Comparison of ENCODE assay signal across 15 cellular contexts in the genomic region with DNA sequence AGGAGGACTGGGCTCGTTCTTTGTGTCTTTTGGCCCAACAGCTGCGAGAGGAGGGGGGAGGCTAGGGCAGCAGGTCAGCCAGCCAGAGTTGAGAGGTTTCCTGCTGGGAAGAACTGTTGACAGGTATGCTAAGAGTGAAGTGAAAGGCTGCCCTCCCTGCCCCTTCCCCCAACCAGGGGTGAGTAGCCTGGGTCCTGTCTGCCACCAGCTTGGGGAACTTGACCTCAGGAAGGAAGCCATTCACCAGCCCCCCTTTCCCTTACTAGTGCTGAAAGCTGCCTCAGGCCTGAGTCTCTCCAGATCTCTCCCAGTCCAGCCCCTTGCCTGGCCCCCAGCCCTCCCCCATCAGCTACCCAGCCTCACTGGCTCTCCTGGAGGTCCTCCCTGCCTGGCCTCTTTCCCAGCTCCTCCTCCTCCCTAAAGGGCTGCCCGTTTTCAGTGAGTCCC. TPM values are rescaled to one million over a fixed set of nuclear protein-coding genes. Genes with fewer than 3 reads are reported as not detected.
DNase-seq lines count a peak whose midpoint lies in the region; ATAC-seq, FAIRE-seq and TF ChIP-seq lines count a peak whose summit lies in the region.
"Had no signal": no experiment of that assay in that cellular context is flagged by ENCODE, and none has a peak within 500 bp of the region (broad histone marks: within the 10 kb centered on the region; RNA-seq: fewer than 3 reads in every experiment).

No MANE protein-coding gene starts in this region.

- peak; percentile 39 for DNase-seq in NCI-H69 (lab: John Stamatoyannopoulos, UW)
- DNase-seq in dermis blood vessel endothelial cell, result peak; percentile 85
- peak; percentile 79 for DNase-seq in kidney
- DNase-seq in spleen, result peak; percentile 24
- DNase-seq in naive thymus-derived CD8-positive, alpha-beta T cell, result no peak
- DNase-seq: CD8-positive, alpha-beta T cell; dorsolateral prefrontal cortex; HFFc6; NCI-H1105 treated with DMSO at 0.1 percent for 48 hours; NCI-H526 treated with DMSO at 0.1 percent for 48 hours; retina had no signal

- H3K4me1 ChIP-seq in kidney (ENCODE audit: control insufficient read depth in 1 of 2, insufficient read depth in 1 of 2, low read depth in 1 of 2, low read length in 2 of 2) (peaks cover 0 to 5% of the 10 kb centered on the region in 2 donors), spleen (peaks cover 0 to 14% (median 0%) of the 10 kb centered on the region in 6 donors)

- no peak overlapping the region for H3K27ac Mint-ChIP-seq in naive thymus-derived CD8-positive, alpha-beta T cell
- H3K27ac Mint-ChIP-seq: activated naive CD8-positive, alpha-beta T cell; CD8-positive, alpha-beta T cell had no signal

- H3K27me3 ChIP-seq in spleen (replicated peaks in 1 of 7), result no peaks in the 10 kb centered on the region
- H3K27me3 ChIP-seq: dorsolateral prefrontal cortex had no signal

- POLR2A ChIA-PET in naive thymus-derived CD8-positive, alpha-beta T cell (lab: Charles Lee), result no interaction called here

- TF ChIP-seq CTCF in kidney (IDR thresholded peaks at IDR 0.05; ENCODE audit: borderline replicate concordance, extremely low read depth, insufficient read depth) (no peak), spleen (IDR thresholded peaks at IDR 0.05 in 8 of 11, conservative IDR thresholded peaks at IDR 0.05 in 3 of 11) (no peak)

- H3K9me3 ChIP-seq in kidney (ENCODE audit: control insufficient read depth in 1 of 2, low read length in 2 of 2) (no peaks in the 10 kb centered on the region), spleen (peaks cover 0 to 9% (median 0%) of the 10 kb centered on the region in 8 donors)

- no peaks in the 10 kb centered on the region for H3K27me3 Mint-ChIP-seq in naive thymus-derived CD8-positive, alpha-beta T cell
- H3K27me3 Mint-ChIP-seq: activated naive CD8-positive, alpha-beta T cell had no signal

- no peak for TF ChIP-seq POLR2A in spleen (IDR thresholded peaks at IDR 0.05)

- no peak overlapping the region for H3K4me3 Mint-ChIP-seq in naive thymus-derived CD8-positive, alpha-beta T cell
- H3K4me3 Mint-ChIP-seq: activated naive CD8-positive, alpha-beta T cell; CD8-positive, alpha-beta T cell; HFFc6 had no signal

- H3K4me3 ChIP-seq in kidney (ENCODE audit: low read length in 2 of 2) (no peak overlapping the region), spleen (no peak overlapping the region)
- H3K4me3 ChIP-seq: dorsolateral prefrontal cortex had no signal

- H3K36me3 Mint-ChIP-seq in naive thymus-derived CD8-positive, alpha-beta T cell, result peaks cover 0 to 9% (median 8%) of the 10 kb centered on the region in 3 donors

- ATAC-seq in GM19397 (IDR thresholded peaks at IDR 0.05; ENCODE audit: unreplicated experiment), result no peak
- ATAC-seq in GM18909 (IDR thresholded peaks at IDR 0.05; ENCODE audit: poor library complexity, unreplicated experiment), result no peak
- ATAC-seq in naive thymus-derived CD8-positive, alpha-beta T cell, result no peak
- ATAC-seq: CD8-positive, alpha-beta T cell had no signal

- H3K9ac ChIP-seq in kidney (ENCODE audit: low read length in 2 of 2), result no peak overlapping the region

- peaks cover 2 to 6% (median 3%) of the 10 kb centered on the region in 4 donors for H3K4me1 Mint-ChIP-seq in naive thymus-derived CD8-positive, alpha-beta T cell

- H3K27ac ChIP-seq in kidney (ENCODE audit: low read depth in 2 of 2, low read length in 2 of 2), result no peak overlapping the region
- no peak overlapping the region for H3K27ac ChIP-seq in spleen

- intact Hi-C loops in kidney (cut with DNase I), result no loop called here
- intact Hi-C loops in spleen (cut with DNase I; ENCODE audit: low total_unique reads), result no loop called here

- no peak for FAIRE-seq in kidney (lab: Jason Lieb, UNC)
- FAIRE-seq: TTC549 had no signal

- WGBS in spleen, 5 donors, result 37 to 60% (median 47%) methylated on average over 3 of the region's 3 CpGs

- peaks cover 0 to 4% (median 0%) of the 10 kb centered on the region in 9 donors for H3K9me3 Mint-ChIP-seq in naive thymus-derived CD8-positive, alpha-beta T cell
- H3K9me3 Mint-ChIP-seq: CD8-positive, alpha-beta T cell had no signal

- H3K36me3 ChIP-seq in kidney (ENCODE audit: control insufficient read depth in 1 of 2, insufficient read depth in 2 of 2, low read length in 2 of 2), result peaks cover 0 to 2% of the 10 kb centered on the region in 2 donors
- H3K36me3 ChIP-seq in spleen, result peaks cover 0 to 15% (median 0%) of the 10 kb centered on the region in 6 donors

RNA-seq across cellular contexts. Expression of a gene that starts 20.7 kb away (rescaled TPM):
- total RNA-seq in dermis blood vessel endothelial cell (27.7 and 32.0 TPM in 2 replicates), kidney (49.2 TPM), spleen (10 to 100 TPM; 51.6 to 80.0 (median 60.9) TPM)
- polyA plus RNA-seq in kidney (ENCODE audit: insufficient read depth, low read depth, low replicate concordance) (29.1 TPM), spleen (10 to 100 TPM; 25.6 to 54.9 (median 40.9) TPM)
- 10 to 100 TPM; 94.7 to 96.8 TPM for total RNA-seq in naive thymus-derived CD8-positive, alpha-beta T cell
- polyA plus RNA-seq in naive thymus-derived CD8-positive, alpha-beta T cell, result 10 to 100 TPM; 22.1 to 35.9 (median 30.7) TPM

RNA-seq across cellular contexts. Expression of a gene that starts 25.1 kb away (rescaled TPM):
- total RNA-seq in dermis blood vessel endothelial cell (0.85 and 1.7 TPM in 2 replicates), kidney (4.5 TPM), spleen (under 1 TPM in 6 of 7 donors, not detected in 1; 0.09 to 0.43 (median 0.23) TPM)
- polyA plus RNA-seq in kidney (ENCODE audit: insufficient read depth, low read depth, low replicate concordance) (2.5 TPM), spleen (under 1 TPM; 0.03 to 0.04 (median 0.03) TPM)
- under 1 TPM in 1 of 2 experiments, not detected in 1; 0.05 TPM for total RNA-seq in naive thymus-derived CD8-positive, alpha-beta T cell
- polyA plus RNA-seq in naive thymus-derived CD8-positive, alpha-beta T cell, result under 1 TPM; 0.03 to 0.06 (median 0.05) TPM
- total RNA-seq: CD8-positive, alpha-beta T cell had no signal

RNA-seq across cellular contexts. Expression of a gene that starts 58.8 kb away (rescaled TPM):
- total RNA-seq in dermis blood vessel endothelial cell, result 0.88 and 1.0 TPM in 2 replicates
- 16.3 TPM for total RNA-seq in kidney
- 2.7 TPM for polyA plus RNA-seq in kidney (ENCODE audit: insufficient read depth, low read depth, low replicate concordance)
- 10 to 100 TPM; 57.9 to 89.0 (median 72.1) TPM for total RNA-seq in spleen
- 100 to 1,000 TPM in 1 of 3 donors, 10 to 100 TPM in 2; 63.2 to 132 (median 74.3) TPM for polyA plus RNA-seq in spleen
- 100 to 1,000 TPM; 263 to 268 TPM for total RNA-seq in naive thymus-derived CD8-positive, alpha-beta T cell
- polyA plus RNA-seq in naive thymus-derived CD8-positive, alpha-beta T cell, result 100 to 1,000 TPM in 2 of 3 donors, 10 to 100 TPM in 1; 93.7 to 196 (median 136) TPM

Comparison
In these comparisons a context has a peak if more than half of its experiments do, and no peak if none do; other contexts are left out.
1. DNase-seq: peak in NCI-H69 (single experiment), dermis blood vessel endothelial cell (single experiment), kidney (single experiment) and spleen (single experiment); none in naive thymus-derived CD8-positive, alpha-beta T cell (0 of 10).